In the genomic region with DNA sequence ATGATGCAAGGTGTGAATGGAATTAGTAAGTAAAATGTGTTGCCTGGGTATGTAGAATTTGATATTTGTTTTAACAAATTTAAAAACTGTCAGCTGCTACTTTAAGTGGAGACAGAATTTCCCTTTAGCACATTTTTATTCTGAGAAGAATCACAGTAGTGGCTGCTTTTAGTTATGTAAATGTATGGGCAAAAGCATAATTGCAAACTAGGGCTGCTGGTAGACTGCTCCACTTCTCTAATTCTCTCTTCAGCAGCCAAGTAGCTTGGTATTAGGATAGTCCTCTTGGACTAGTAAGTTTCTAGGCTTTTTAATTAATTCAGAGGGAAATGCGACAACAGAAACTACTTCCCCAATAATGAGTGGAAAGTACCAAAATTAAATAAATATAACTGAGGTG, we compare ENCODE assay signal across 2 cellular contexts.
TF ChIP-seq lines count a peak whose summit lies in the region.

No MANE protein-coding gene starts in this region.

TF ChIP-seq in IMR-90, 13 proteins besides CTCF, POLR2A, EP300 and RAD21:
- TF ChIP-seq FOS (IDR thresholded peaks at IDR 0.05; ENCODE audit: low read depth, low read length) (no peak), CEBPB (IDR thresholded peaks at IDR 0.05; ENCODE audit: low read depth, low read length) (no peak), MAFK (IDR thresholded peaks at IDR 0.05; ENCODE audit: low read depth, low read length) (no peak), RFX5 (IDR thresholded peaks at IDR 0.05; ENCODE audit: low read depth, low read length) (no peak), RCOR1 (IDR thresholded peaks at IDR 0.05; ENCODE audit: insufficient replicate concordance, low read length) (no peak), BHLHE40 (IDR thresholded peaks at IDR 0.05; ENCODE audit: low read depth, low read length) (no peak), SMC3 (IDR thresholded peaks at IDR 0.05; ENCODE audit: low read depth, low read length) (no peak), MXI1 (IDR thresholded peaks at IDR 0.05; ENCODE audit: borderline replicate concordance, low read depth, low read length) (no peak), CHD1 (IDR thresholded peaks at IDR 0.05; ENCODE audit: low read depth, low read length) (no peak), NFE2L2 (IDR thresholded peaks at IDR 0.05; ENCODE audit: low read depth, low read length) (no peak), MAZ (IDR thresholded peaks at IDR 0.05; ENCODE audit: borderline replicate concordance, low read depth, low read length) (no peak)
- TF ChIP-seq, protein P1, sequence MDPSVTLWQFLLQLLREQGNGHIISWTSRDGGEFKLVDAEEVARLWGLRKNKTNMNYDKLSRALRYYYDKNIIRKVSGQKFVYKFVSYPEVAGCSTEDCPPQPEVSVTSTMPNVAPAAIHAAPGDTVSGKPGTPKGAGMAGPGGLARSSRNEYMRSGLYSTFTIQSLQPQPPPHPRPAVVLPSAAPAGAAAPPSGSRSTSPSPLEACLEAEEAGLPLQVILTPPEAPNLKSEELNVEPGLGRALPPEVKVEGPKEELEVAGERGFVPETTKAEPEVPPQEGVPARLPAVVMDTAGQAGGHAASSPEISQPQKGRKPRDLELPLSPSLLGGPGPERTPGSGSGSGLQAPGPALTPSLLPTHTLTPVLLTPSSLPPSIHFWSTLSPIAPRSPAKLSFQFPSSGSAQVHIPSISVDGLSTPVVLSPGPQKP (IDR thresholded peaks at IDR 0.05; ENCODE audit: borderline replicate concordance, low read depth, low read length), result no peak
- TF ChIP-seq, protein P2, sequence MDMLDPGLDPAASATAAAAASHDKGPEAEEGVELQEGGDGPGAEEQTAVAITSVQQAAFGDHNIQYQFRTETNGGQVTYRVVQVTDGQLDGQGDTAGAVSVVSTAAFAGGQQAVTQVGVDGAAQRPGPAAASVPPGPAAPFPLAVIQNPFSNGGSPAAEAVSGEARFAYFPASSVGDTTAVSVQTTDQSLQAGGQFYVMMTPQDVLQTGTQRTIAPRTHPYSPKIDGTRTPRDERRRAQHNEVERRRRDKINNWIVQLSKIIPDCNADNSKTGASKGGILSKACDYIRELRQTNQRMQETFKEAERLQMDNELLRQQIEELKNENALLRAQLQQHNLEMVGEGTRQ (IDR thresholded peaks at IDR 0.05; ENCODE audit: low read depth, low read length), result no peak

TF ChIP-seq in H1, 55 proteins besides CTCF, POLR2A, EP300 and RAD21:
- TF ChIP-seq YY1 (IDR thresholded peaks at IDR 0.05; ENCODE audit: low read depth, low read length), result no peak
- TF ChIP-seq KDM1A (IDR thresholded peaks at IDR 0.05; ENCODE audit: borderline replicate concordance, low read length), result no peak
- no peak for TF ChIP-seq RXRA (IDR thresholded peaks at IDR 0.05; ENCODE audit: insufficient read depth, low read depth, low read length)
- TF ChIP-seq CEBPB (IDR thresholded peaks at IDR 0.05; ENCODE audit: low read depth, low read length), result peak; percentile 71; the same call in 1 of the 2 replicates
